ENCODE assay signal across 21 cellular contexts in the genomic region with DNA sequence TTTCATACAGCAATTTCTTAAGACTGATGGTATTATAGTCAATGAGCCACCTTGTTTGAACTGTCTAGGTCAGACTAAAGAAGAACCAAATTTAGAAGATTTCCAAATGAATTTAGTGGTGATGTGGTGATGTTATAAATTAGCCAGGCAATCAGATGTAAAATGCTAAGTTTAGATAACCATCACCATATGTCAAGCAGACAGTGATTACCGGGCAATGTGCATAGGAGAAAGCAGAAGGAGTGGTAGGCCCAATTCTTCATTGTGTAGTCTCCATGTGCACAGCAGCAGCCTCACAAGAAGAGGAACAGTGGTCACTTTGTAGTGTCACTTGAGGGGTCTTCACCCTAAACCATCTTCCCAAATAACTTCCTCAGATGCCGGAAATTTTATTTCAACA.
DNase-seq lines count a peak whose midpoint lies in the region; TF ChIP-seq lines count a peak whose summit lies in the region.
"Had no signal": no experiment of that assay in that cellular context is flagged by ENCODE, and none has a peak within 500 bp of the region (broad histone marks: within the 10 kb centered on the region; RNA-seq: fewer than 3 reads in every experiment).

No MANE protein-coding gene starts in this region.

- CTCF ChIA-PET in SK-N-SH (lab: Yijun Ruan, JAX), result no interaction called here

- H2AFZ ChIP-seq in SK-N-SH (ENCODE audit: low read depth), result no peak overlapping the region
- H2AFZ ChIP-seq: GM23338 had no signal

- no peaks in the 10 kb centered on the region for H3F3A ChIP-seq in SK-N-SH (replicated peaks; ENCODE audit: insufficient read depth)

- 63% methylated on average over 2 of the region's 2 CpGs for WGBS in SK-N-SH (ENCODE audit: low lambda C conversion rate)

- H3K79me2 ChIP-seq in SK-N-SH (ENCODE audit: insufficient read depth), result no peaks in the 10 kb centered on the region

- POLR2A ChIA-PET in SK-N-SH (lab: Yijun Ruan, JAX), result no interaction called here

- no peaks in the 10 kb centered on the region for H3K36me3 ChIP-seq in SK-N-SH (replicated peaks in 1 of 2; ENCODE audit: control insufficient read depth in 1 of 2, insufficient read depth in 2 of 2, low read length in 1 of 2)
- no peaks in the 10 kb centered on the region for H3K36me3 ChIP-seq in vagina
- H3K36me3 ChIP-seq: BE2C; BLaER1 treated with 17β-estradiol and CSF1 and Interleukin-3, amounts not matched to agents 10 nM and 100 nM had no signal

- peak; percentile 27; the same call in 1 of the 2 replicates for TF ChIP-seq RAD21 in SK-N-SH (IDR thresholded peaks at IDR 0.05; ENCODE audit: low read length)

- H3K4me2 ChIP-seq in SK-N-SH, result no peak overlapping the region
- H3K4me2 ChIP-seq: A549; BLaER1 treated with 17β-estradiol and CSF1 and Interleukin-3, amounts not matched to agents 10 nM and 100 nM; GM23338 had no signal

- TF ChIP-seq EP300 in SK-N-SH (IDR thresholded peaks at IDR 0.05; ENCODE audit: borderline replicate concordance in 1 of 2, low read depth in 1 of 2, low read length in 1 of 2), result peak in 1 of 2 experiments; percentile 88; a peak in 2 of 4 replicates

- H3K4me3 ChIP-seq in SK-N-SH (ENCODE audit: low read depth in 2 of 2, low read length in 1 of 2), result no peak overlapping the region
- H3K4me3 ChIP-seq in vagina, result no peak overlapping the region
- H3K4me3 ChIP-seq: A549; BLaER1 treated with 17β-estradiol and CSF1 and Interleukin-3, amounts not matched to agents 10 nM and 100 nM; GM12878; GM23338 had no signal

- 0 out of 2 replicates have a peak, but pooled peaks cover 3% of the 10 kb centered on the region for H3K9me2 ChIP-seq in SK-N-SH

- H3K27me3 ChIP-seq in SK-N-SH (ENCODE audit: insufficient read depth) (no peaks in the 10 kb centered on the region), vagina (no peaks in the 10 kb centered on the region)
- H3K27me3 ChIP-seq: BE2C; BLaER1 treated with 17β-estradiol and CSF1 and Interleukin-3, amounts not matched to agents 10 nM and 100 nM had no signal

- H3K9me3 ChIP-seq in SK-N-SH (no peaks in the 10 kb centered on the region), vagina (no peaks in the 10 kb centered on the region)
- H3K9me3 ChIP-seq: A549, BE2C had no signal

- intact Hi-C loops in vagina (cut with DNase I), result no loop called here

- no peak overlapping the region for H3K9ac ChIP-seq in SK-N-SH
- H3K9ac ChIP-seq: BLaER1 treated with 17β-estradiol and CSF1 and Interleukin-3, amounts not matched to agents 10 nM and 100 nM had no signal

- H4K20me1 ChIP-seq in SK-N-SH (ENCODE audit: insufficient read depth), result no peaks in the 10 kb centered on the region
- H4K20me1 ChIP-seq: BLaER1 treated with 17β-estradiol and CSF1 and Interleukin-3, amounts not matched to agents 10 nM and 100 nM had no signal

- H3K4me1 ChIP-seq in SK-N-SH (ENCODE audit: control insufficient read depth in 1 of 2, insufficient read depth in 2 of 2, low read depth in 1 of 2, low read length in 1 of 2), result peaks cover 3 to 4% of the 10 kb centered on the region in 2 experiments; a peak in 2 of 4 replicates
- H3K4me1 ChIP-seq in vagina, result no peaks in the 10 kb centered on the region
- H3K4me1 ChIP-seq: A549; BE2C; BLaER1 treated with 17β-estradiol and CSF1 and Interleukin-3, amounts not matched to agents 10 nM and 100 nM had no signal

- no peak for TF ChIP-seq POLR2A in vagina (IDR thresholded peaks at IDR 0.05)

- TF ChIP-seq CTCF in SK-N-SH (IDR thresholded peaks at IDR 0.05) (no peak), vagina (IDR thresholded peaks at IDR 0.05) (no peak)

- peak overlapping the region in 1 of 2 experiments; percentile 43; a peak in 2 of 4 replicates for H3K27ac ChIP-seq in SK-N-SH (ENCODE audit: low read depth in 2 of 2, low read length in 1 of 2)
- peak overlapping the region; percentile 24 for H3K27ac ChIP-seq in vagina
- H3K27ac ChIP-seq: A549; BLaER1 treated with 17β-estradiol and CSF1 and Interleukin-3, amounts not matched to agents 10 nM and 100 nM had no signal

- DNase-seq in DMS 273 (lab: John Stamatoyannopoulos, UW; ENCODE audit: unreplicated experiment), result peak; percentile 30
- peak; percentile 2 for DNase-seq in NCI-H1694 (lab: John Stamatoyannopoulos, UW)
- no peak for DNase-seq in SK-N-SH
- no peak for DNase-seq in vagina (ENCODE audit: extremely low spot score in 2 of 2)
- no peak for DNase-seq in NK-92 (lab: John Stamatoyannopoulos, UW; ENCODE audit: unreplicated experiment)
- DNase-seq in OCI-M2 (lab: John Stamatoyannopoulos, UW; ENCODE audit: unreplicated experiment), result no peak
- no peak for DNase-seq in SW480 (ENCODE audit: low spot score)
- DNase-seq: 8988T; ACHN; AML-193; BE2C; CD4-positive, alpha-beta T cell; CD8-positive, alpha-beta memory T cell; DMS79; EL; GDM1; H9 had no signal

TF ChIP-seq in SK-N-SH, 30 proteins besides CTCF, POLR2A, EP300 and RAD21:
- TF ChIP-seq TCF12 (IDR thresholded peaks at IDR 0.05) (peak; percentile 19; the same call in 1 of the 2 replicates), SIN3A (IDR thresholded peaks at IDR 0.05; ENCODE audit: borderline replicate concordance, low read depth, low read length) (no peak), CHD2 (IDR thresholded peaks at IDR 0.05; ENCODE audit: low read length, partially characterized antibody) (peak; percentile 39), GATA2 (CRISPR knock-in tag; IDR thresholded peaks at IDR 0.05) (peak; percentile 85), MXI1 (IDR thresholded peaks at IDR 0.05; ENCODE audit: low read depth, low read length) (0 out of 2 replicates have a peak, but pooled peaks have one; percentile 24), RCOR1 (IDR thresholded peaks at IDR 0.05; ENCODE audit: low read length) (peak; percentile 77; the same call in 1 of the 2 replicates)
- TF ChIP-seq, protein P1, sequence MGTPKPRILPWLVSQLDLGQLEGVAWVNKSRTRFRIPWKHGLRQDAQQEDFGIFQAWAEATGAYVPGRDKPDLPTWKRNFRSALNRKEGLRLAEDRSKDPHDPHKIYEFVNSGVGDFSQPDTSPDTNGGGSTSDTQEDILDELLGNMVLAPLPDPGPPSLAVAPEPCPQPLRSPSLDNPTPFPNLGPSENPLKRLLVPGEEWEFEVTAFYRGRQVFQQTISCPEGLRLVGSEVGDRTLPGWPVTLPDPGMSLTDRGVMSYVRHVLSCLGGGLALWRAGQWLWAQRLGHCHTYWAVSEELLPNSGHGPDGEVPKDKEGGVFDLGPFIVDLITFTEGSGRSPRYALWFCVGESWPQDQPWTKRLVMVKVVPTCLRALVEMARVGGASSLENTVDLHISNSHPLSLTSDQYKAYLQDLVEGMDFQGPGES (IDR thresholded peaks at IDR 0.05; ENCODE audit: low read depth, low read length), result no peak

Comparison
In these comparisons a context has a peak if more than half of its experiments do, and no peak if none do; other contexts are left out.
1. DNase-seq: peak in DMS 273 (single experiment) and NCI-H1694 (single experiment); none in SK-N-SH (single experiment), vagina (0 of 2), NK-92 (single experiment), OCI-M2 (single experiment) and SW480 (single experiment).